Comparison of ENCODE assay signal across 8 cellular contexts in genomic region chr1:233179638-233180037, GRCh38.
A peak's percentile ranks its signal among the peaks of the same experiment; 100 is the strongest.
DNase-seq lines count a peak whose midpoint lies in the region; ATAC-seq and TF ChIP-seq lines count a peak whose summit lies in the region.
"Not testable (repeated sequence)": the region's sequence is repeated elsewhere in the genome, so short reads cannot be mapped to it uniquely, and the experiment has no call there.

No MANE protein-coding gene starts in this region.

- peak overlapping the region; percentile 45 for H3K27ac Mint-ChIP-seq in memory B cell

- ATAC-seq in memory B cell (ENCODE audit: low read depth): not testable (repeated sequence)

- peaks cover 13% of the 10 kb centered on the region for H3K36me3 ChIP-seq in WERI-Rb-1
- peaks cover 15% of the 10 kb centered on the region for H3K36me3 ChIP-seq in brain microvascular endothelial cell (replicated peaks)

- not testable (repeated sequence) for H3K9me3 Mint-ChIP-seq in memory B cell

- in situ Hi-C loops in brain microvascular endothelial cell (cut with HindIII; ENCODE audit: low pct_ligation_motif_present, low sequenced_read_pairs): not testable (repeated sequence)

- H3K9me3 ChIP-seq in WERI-Rb-1 (ENCODE audit: severe bottlenecking): peaks cover 22% of the 10 kb centered on the region

- not testable (repeated sequence) for H3K27me3 ChIP-seq in WERI-Rb-1 (ENCODE audit: insufficient read depth, low read depth, severe bottlenecking); brain microvascular endothelial cell (replicated peaks)

- DNase-seq in GF-D8 (lab: John Stamatoyannopoulos, UW): peak; percentile 1
- peak; percentile 18 to 36 for DNase-seq in Kasumi-1 (lab: John Stamatoyannopoulos, UW)
- peak; percentile 43 for DNase-seq in NOMO-1 treated with dmso at 0.1 percent for 144 hours (lab: John Stamatoyannopoulos, UW; ENCODE audit: unreplicated experiment)
- peak; percentile 56 for DNase-seq in WERI-Rb-1
- DNase-seq in brain microvascular endothelial cell: peak; percentile 9
- peak; percentile 50 for DNase-seq in fibroblast of mammary gland (ENCODE audit: low read depth)
- not testable (repeated sequence) for DNase-seq in memory B cell (ENCODE audit: low spot score in 2 of 2)

- peaks cover 14% of the 10 kb centered on the region for H3K4me1 Mint-ChIP-seq in memory B cell

- H3K27me3 Mint-ChIP-seq in memory B cell: not testable (repeated sequence)

- TF ChIP-seq CTCF in 22Rv1 (IDR thresholded peaks at IDR 0.05); WERI-Rb-1 (IDR thresholded peaks at IDR 0.05; ENCODE audit: low read depth, low read length); brain microvascular endothelial cell (IDR thresholded peaks at IDR 0.05; ENCODE audit: low read depth, low read length, missing control alignments); fibroblast of mammary gland (conservative IDR thresholded peaks at IDR 0.05; ENCODE audit: control insufficient read depth, insufficient read depth, low read depth, low read length): not testable (repeated sequence)

- H3K27ac ChIP-seq in 22Rv1: peak overlapping the region; percentile 3; the same call in 1 of the 2 replicates
- peak overlapping the region; percentile 82 for H3K27ac ChIP-seq in WERI-Rb-1
- not testable (repeated sequence) for H3K27ac ChIP-seq in brain microvascular endothelial cell

- H3K36me3 Mint-ChIP-seq in memory B cell: peaks cover 59% of the 10 kb centered on the region

- not testable (repeated sequence) for H3K4me3 ChIP-seq in WERI-Rb-1 (ENCODE audit: low read depth, low read length); brain microvascular endothelial cell (ENCODE audit: low read depth, low read length); fibroblast of mammary gland (ENCODE audit: control insufficient read depth, low read depth, low read length)

- not testable (repeated sequence) for H3K4me3 Mint-ChIP-seq in memory B cell
